Comparison of ENCODE assay signal across 8 cellular contexts in the genomic region with DNA sequence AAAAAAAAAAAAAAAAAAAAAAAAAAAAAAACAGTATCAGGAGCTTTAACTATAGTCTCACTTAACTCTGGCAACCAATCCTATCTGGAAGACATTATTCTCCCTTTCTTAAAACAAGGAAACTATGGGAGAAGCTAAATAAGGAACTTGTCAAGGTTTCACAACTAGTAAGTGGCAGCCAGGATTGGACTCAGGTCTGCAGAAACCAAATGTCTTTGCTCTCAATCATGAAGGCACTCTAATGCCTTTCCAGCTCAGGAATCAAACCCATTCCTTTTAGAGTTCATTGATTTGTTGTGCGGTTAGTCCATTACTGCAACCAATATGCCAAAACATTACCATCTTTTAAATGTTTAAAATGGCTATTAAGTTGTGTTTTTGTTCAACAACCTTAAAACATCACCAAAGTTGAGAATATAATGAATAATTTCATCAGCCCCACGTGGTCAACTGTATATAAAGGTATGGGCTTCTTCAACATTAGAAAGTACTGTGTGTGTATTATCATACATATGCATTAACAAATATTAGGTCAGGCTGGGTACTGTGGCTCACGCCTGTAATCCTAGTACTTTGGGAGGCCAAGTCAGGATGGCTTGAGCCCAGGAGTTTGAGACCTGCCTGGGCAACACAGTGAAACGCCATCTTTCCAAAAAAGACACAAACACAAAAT. TPM values are rescaled to one million over a fixed set of nuclear protein-coding genes. Genes with fewer than 3 reads are reported as not detected.
DNase-seq lines count a peak whose midpoint lies in the region; ATAC-seq and TF ChIP-seq lines count a peak whose summit lies in the region.

No MANE protein-coding gene starts in this region.

- peak overlapping the region; percentile 80 to 99 (median 94) for H3K27ac Mint-ChIP-seq in naive thymus-derived CD4-positive, alpha-beta T cell

- H3K4me1 ChIP-seq in Karpas-422 (ENCODE audit: low read length), result peaks cover 29% of the 10 kb centered on the region
- H3K4me1 ChIP-seq in breast epithelium, result no peaks in the 10 kb centered on the region
- peaks cover 0 to 23% of the 10 kb centered on the region in 2 donors for H3K4me1 ChIP-seq in naive thymus-derived CD4-positive, alpha-beta T cell (ENCODE audit: control insufficient read depth in 2 of 2, insufficient read depth in 2 of 2, low read length in 2 of 2)

- H3K9ac ChIP-seq in Karpas-422 (ENCODE audit: low read length), result peak overlapping the region; percentile 92

- peak overlapping the region; percentile 88 to 99 (median 93) for H3K4me3 Mint-ChIP-seq in naive thymus-derived CD4-positive, alpha-beta T cell

- H3K27ac ChIP-seq in Karpas-422 (ENCODE audit: low read length) (peak overlapping the region; percentile 25; the same call in 1 of the 2 replicates), breast epithelium (no peak overlapping the region)
- H3K27ac ChIP-seq in naive thymus-derived CD4-positive, alpha-beta T cell (ENCODE audit: low read depth, low read length), result peak overlapping the region; percentile 86

- no peak for ATAC-seq in naive thymus-derived CD4-positive, alpha-beta T cell
- ATAC-seq in HG02970 (IDR thresholded peaks at IDR 0.05; ENCODE audit: low FRiP score, unreplicated experiment), result no peak

- DNase-seq in CD1c-positive myeloid dendritic cell (ENCODE audit: extremely low spot score) (peak; percentile 61), Karpas-422 (no peak), breast epithelium (ENCODE audit: low spot score in 2 of 2) (no peak), activated gamma-delta T cell (lab: John Stamatoyannopoulos, UW) (no peak), NCI-H2196 treated with DMSO at 0.1 percent for 48 hours (lab: John Stamatoyannopoulos, UW; ENCODE audit: unreplicated experiment) (no peak), NCI-H1694 (lab: John Stamatoyannopoulos, UW) (no peak)
- no peak for DNase-seq in naive thymus-derived CD4-positive, alpha-beta T cell

- H3K36me3 ChIP-seq in Karpas-422 (ENCODE audit: insufficient read depth, low read length) (peaks cover 6% of the 10 kb centered on the region; the same call in 1 of the 2 replicates), breast epithelium (peaks cover 4% of the 10 kb centered on the region)
- H3K36me3 ChIP-seq in naive thymus-derived CD4-positive, alpha-beta T cell (ENCODE audit: control insufficient read depth in 2 of 3, insufficient read depth in 3 of 3, low read length in 3 of 3), result peaks cover 0 to 15% (median 0%) of the 10 kb centered on the region in 3 experiments

- peak overlapping the region; percentile 68 for H3K4me2 ChIP-seq in Karpas-422 (ENCODE audit: low read depth, low read length, poor library complexity, severe bottlenecking)

- H3K9me3 ChIP-seq in Karpas-422 (ENCODE audit: low read length), result no peaks in the 10 kb centered on the region
- H3K9me3 ChIP-seq in breast epithelium, result no peaks in the 10 kb centered on the region
- H3K9me3 ChIP-seq in naive thymus-derived CD4-positive, alpha-beta T cell (ENCODE audit: control insufficient read depth in 2 of 3, low read length in 3 of 3), result no peaks in the 10 kb centered on the region

- peaks cover 65% of the 10 kb centered on the region for H3K79me2 ChIP-seq in Karpas-422 (ENCODE audit: low read length)

- H3K36me3 Mint-ChIP-seq in naive thymus-derived CD4-positive, alpha-beta T cell, result peaks cover 0 to 5% (median 0%) of the 10 kb centered on the region in 5 donors

- H3K4me3 ChIP-seq in Karpas-422 (ENCODE audit: low read length), result peak overlapping the region; percentile 94
- H3K4me3 ChIP-seq in breast epithelium, result peak overlapping the region; percentile 77 to 93 (median 92)
- peak overlapping the region; percentile 92 for H3K4me3 ChIP-seq in naive thymus-derived CD4-positive, alpha-beta T cell (ENCODE audit: low read length)

- no peaks in the 10 kb centered on the region for H3K9me2 ChIP-seq in Karpas-422 (replicated peaks; ENCODE audit: insufficient read depth, low read length)

- TF ChIP-seq POLR2A in breast epithelium (IDR thresholded peaks at IDR 0.05), result no peak

- CTCF ChIA-PET in naive thymus-derived CD4-positive, alpha-beta T cell (lab: Charles Lee), result no interaction called here

- H3K27me3 ChIP-seq in Karpas-422 (ENCODE audit: low read length) (no peaks in the 10 kb centered on the region), breast epithelium (no peaks in the 10 kb centered on the region)
- H3K27me3 ChIP-seq in naive thymus-derived CD4-positive, alpha-beta T cell (ENCODE audit: control insufficient read depth in 2 of 2, insufficient read depth in 2 of 2, low read length in 2 of 2), result no peaks in the 10 kb centered on the region

- POLR2A ChIA-PET in naive thymus-derived CD4-positive, alpha-beta T cell (lab: Charles Lee), result interaction anchor here (0.9 kb wide), 1 partner anchor 45 kb away, joined by 3 read pairs; no protein-coding TSS in a partner anchor

- H2AFZ ChIP-seq in Karpas-422 (ENCODE audit: low read length), result no peak overlapping the region

- peaks cover 8 to 49% (median 38%) of the 10 kb centered on the region in 7 donors for H3K4me1 Mint-ChIP-seq in naive thymus-derived CD4-positive, alpha-beta T cell

- peaks cover 0 to 3% (median 0%) of the 10 kb centered on the region in 5 donors for H3K27me3 Mint-ChIP-seq in naive thymus-derived CD4-positive, alpha-beta T cell

- H3K9me3 Mint-ChIP-seq in naive thymus-derived CD4-positive, alpha-beta T cell, result peaks cover 0 to 7% (median 0%) of the 10 kb centered on the region in 11 donors

- TF ChIP-seq CTCF in breast epithelium (IDR thresholded peaks at IDR 0.05), result no peak

- intact Hi-C loops in breast epithelium (cut with DNase I; ENCODE audit: low total_unique reads), result no loop called here
- intact Hi-C loops in naive thymus-derived CD4-positive, alpha-beta T cell (cut with micrococcal nuclease), result loop anchor here (5.0 to 10.0 kb wide), 3 partner anchors 647 to 1700 kb away; a partner anchor contains a TSS

- H4K20me1 ChIP-seq in Karpas-422 (ENCODE audit: insufficient read depth, low read depth, low read length), result no peaks in the 10 kb centered on the region; the same call in 1 of the 2 replicates

RNA-seq across cellular contexts. Expression of a gene that starts 1.5 kb away (rescaled TPM):
- total RNA-seq in Karpas-422 (2014; rRNA removed; shearing (Covaris generic); ENCODE audit: low replicate concordance), result 113 and 187 TPM in 2 replicates
- 10 to 100 TPM; 41.3 to 64.8 (median 47.5) TPM for total RNA-seq in breast epithelium
- 100 to 1,000 TPM in 1 of 5 experiments, 10 to 100 TPM in 4; 39.2 to 130 (median 93.6) TPM for total RNA-seq in naive thymus-derived CD4-positive, alpha-beta T cell
- 10 to 100 TPM; 46.0 to 47.1 TPM for polyA plus RNA-seq in naive thymus-derived CD4-positive, alpha-beta T cell

RNA-seq across cellular contexts. Expression of a gene that starts 44.8 kb away (rescaled TPM):
- 65.3 and 69.1 TPM in 2 replicates for total RNA-seq in Karpas-422 (2014; rRNA removed; shearing (Covaris generic); ENCODE audit: low replicate concordance)
- total RNA-seq in breast epithelium, result 10 to 100 TPM; 14.6 to 34.1 (median 24.3) TPM
- 10 to 100 TPM in 4 of 5 experiments, 1 to 10 TPM in 1; 5.5 to 24.6 (median 15.0) TPM for total RNA-seq in naive thymus-derived CD4-positive, alpha-beta T cell
- 10 to 100 TPM; 20.2 to 25.2 TPM for polyA plus RNA-seq in naive thymus-derived CD4-positive, alpha-beta T cell

RNA-seq across cellular contexts. Expression of a gene that starts 49.1 kb away (rescaled TPM):
- total RNA-seq in Karpas-422 (2014; rRNA removed; shearing (Covaris generic); ENCODE audit: low replicate concordance), result 68.3 and 79.8 TPM in 2 replicates
- 10 to 100 TPM; 57.7 to 84.0 (median 66.2) TPM for total RNA-seq in breast epithelium
- 10 to 100 TPM; 27.2 to 56.2 (median 43.6) TPM for total RNA-seq in naive thymus-derived CD4-positive, alpha-beta T cell
- 10 to 100 TPM; 58.0 to 85.1 TPM for polyA plus RNA-seq in naive thymus-derived CD4-positive, alpha-beta T cell

Comparison
In these comparisons a context has a peak if more than half of its experiments do, and no peak if none do; other contexts are left out.
1. H3K27ac ChIP-seq: peak in Karpas-422 (single experiment) and naive thymus-derived CD4-positive, alpha-beta T cell (single experiment); none in breast epithelium (0 of 2).
2. Peak in every context shown above with its lines, with median percentiles within 50 percentile points of each other: H3K4me3 ChIP-seq.